ENCODE assay signal across 16 cellular contexts in genomic region chr12:95996034-95996658, GRCh38. TPM values are rescaled to one million over a fixed set of nuclear protein-coding genes. Genes with fewer than 3 reads are reported as not detected.
A peak's percentile ranks its signal among the peaks of the same experiment; 100 is the strongest.
DNase-seq lines count a peak whose midpoint lies in the region; ATAC-seq, FAIRE-seq and TF ChIP-seq lines count a peak whose summit lies in the region.
"Had no signal": no experiment of that assay in that cellular context is flagged by ENCODE, and none has a peak within 500 bp of the region (broad histone marks: within the 10 kb centered on the region; RNA-seq: fewer than 3 reads in every experiment).

HAL (minus strand) TSS chr12:95996344; CDS start chr12:95995910, 434 bp downstream.

- WGBS in lower leg skin, 2 donors, result 57 to 60% methylated on average over 7 of the region's 7 CpGs

- H3K27me3 ChIP-seq in bronchial epithelial cell (ENCODE audit: control insufficient read depth, insufficient read depth, low read length), result no peaks in the 10 kb centered on the region

- no peak within 1 kb of the TSS for H3K4me3 ChIP-seq in bronchial epithelial cell (ENCODE audit: low read depth, low read length)
- no peak within 1 kb of the TSS for H3K4me3 ChIP-seq in lower leg skin (ENCODE audit: low read depth, poor library complexity, severe bottlenecking)
- no peak within 1 kb of the TSS for H3K4me3 ChIP-seq in foreskin fibroblast (ENCODE audit: low read depth in 1 of 2, low read length in 2 of 2)
- H3K4me3 ChIP-seq: GM12878 had no signal

- H3K36me3 ChIP-seq in bronchial epithelial cell (ENCODE audit: control insufficient read depth, insufficient read depth, low read length), result peaks cover 1% of the 10 kb centered on the region

- TF ChIP-seq CTCF in bronchial epithelial cell (IDR thresholded peaks at IDR 0.05; ENCODE audit: insufficient read depth, low read length, severe bottlenecking) (no peak), lower leg skin (IDR thresholded peaks at IDR 0.05) (no peak), foreskin fibroblast (IDR thresholded peaks at IDR 0.05; ENCODE audit: low read depth, low read length) (no peak)

- intact Hi-C loops in Right ventricle myocardium inferior (cut with DNase I), result loop anchor here (5.0 kb wide), 2 partner anchors 179 to 419 kb away; no protein-coding TSS in a partner anchor
- intact Hi-C loops in cardiac septum (cut with DNase I), result loop anchor here (10.0 kb wide), 1 partner anchor 171 kb away; no protein-coding TSS in a partner anchor
- intact Hi-C loops in lower leg skin (cut with DNase I; ENCODE audit: low total_unique reads), result loop anchor here (5.0 kb wide), 1 partner anchor 179 kb away; no protein-coding TSS in a partner anchor

- no peak for TF ChIP-seq POLR2A in lower leg skin (IDR thresholded peaks at IDR 0.05)

- DNase-seq in Right ventricle myocardium inferior (ENCODE audit: missing footprints) (no peak), cardiac septum (ENCODE audit: low spot score) (no peak), bronchial epithelial cell (ENCODE audit: low read depth) (peak; percentile 42), lower leg skin (ENCODE audit: low spot score in 2 of 2) (peak in 1 of 2 donors; percentile 64), foreskin fibroblast (no peak), COLO829 (ENCODE audit: low spot score) (no peak), NCI-H2171 (lab: John Stamatoyannopoulos, UW) (no peak)
- DNase-seq: central memory CD4-positive, alpha-beta T cell; DMS79 treated with DMSO at 0.1 percent for 48 hours; H7; naive B cell; stimulated activated CD4-positive, alpha-beta T cell treated with anti-CD3 and anti-CD28 coated beads, Interleukin-12 subunit alpha, Interleukin-12 subunit beta, amount 100 ng/mL, for 4 hours had no signal

- peak; percentile 71 for ATAC-seq in Right ventricle myocardium inferior
- ATAC-seq in HG03025 (IDR thresholded peaks at IDR 0.05; ENCODE audit: low FRiP score, unreplicated experiment), result no peak
- ATAC-seq: GM12878 had no signal

- no peak for FAIRE-seq in bronchial epithelial cell (lab: Jason Lieb, UNC)
- FAIRE-seq: A204.1, GM12878 had no signal

RNA-seq across cellular contexts. Expression of gene HAL, which starts in this region (rescaled TPM):
- total RNA-seq in Right ventricle myocardium inferior, result 0.68 TPM
- total RNA-seq in cardiac septum, result 0.22 TPM
- 0.26 and 0.79 TPM in 2 replicates for total RNA-seq in bronchial epithelial cell
- total RNA-seq in lower leg skin, result 100 to 1,000 TPM; 128 to 289 (median 164) TPM
- total RNA-seq: urinary bladder had no signal

Comparison
In these comparisons a context has a peak if more than half of its experiments do, and no peak if none do; other contexts are left out.
1. RNA of gene HAL (total RNA-seq): 128 to 289 TPM in lower leg skin; 0.26 to 0.79 TPM in bronchial epithelial cell, 0.68 TPM in Right ventricle myocardium inferior (single experiment) and 0.22 TPM in cardiac septum (single experiment); every median in the first group is over 10 times any median in the second.
2. Peak in ATAC-seq in Right ventricle myocardium inferior; RNA of the gene not detected or under 1 TPM.
3. Peak in DNase-seq in bronchial epithelial cell; RNA of the gene not detected or under 1 TPM.